ENCODE assay signal across 1 cellular context in the genomic region with DNA sequence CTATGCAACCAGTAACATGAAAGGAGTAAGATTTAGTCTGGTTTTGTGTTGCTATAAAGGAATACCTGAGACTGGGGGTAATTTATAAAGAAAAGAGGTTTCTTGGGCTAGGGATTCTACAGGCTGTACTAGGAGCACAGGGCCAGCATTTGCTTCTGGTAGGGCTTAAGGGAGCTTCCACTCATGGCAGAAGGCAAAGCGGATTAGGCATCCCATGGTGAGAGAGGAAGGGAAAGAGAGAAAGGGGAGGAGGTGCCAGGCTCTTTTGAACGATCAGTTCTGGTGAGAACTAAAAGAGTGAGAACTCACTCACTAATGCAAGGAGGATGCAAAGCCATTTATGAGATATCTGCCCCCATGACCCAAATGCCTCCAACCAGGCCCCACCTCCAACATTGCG.
TF ChIP-seq lines count a peak whose summit lies in the region.

No MANE protein-coding gene starts in this region.

TF ChIP-seq in GM23338, 12 proteins besides CTCF, POLR2A, EP300 and RAD21 (continued from another document):
- TF ChIP-seq, protein P1, sequence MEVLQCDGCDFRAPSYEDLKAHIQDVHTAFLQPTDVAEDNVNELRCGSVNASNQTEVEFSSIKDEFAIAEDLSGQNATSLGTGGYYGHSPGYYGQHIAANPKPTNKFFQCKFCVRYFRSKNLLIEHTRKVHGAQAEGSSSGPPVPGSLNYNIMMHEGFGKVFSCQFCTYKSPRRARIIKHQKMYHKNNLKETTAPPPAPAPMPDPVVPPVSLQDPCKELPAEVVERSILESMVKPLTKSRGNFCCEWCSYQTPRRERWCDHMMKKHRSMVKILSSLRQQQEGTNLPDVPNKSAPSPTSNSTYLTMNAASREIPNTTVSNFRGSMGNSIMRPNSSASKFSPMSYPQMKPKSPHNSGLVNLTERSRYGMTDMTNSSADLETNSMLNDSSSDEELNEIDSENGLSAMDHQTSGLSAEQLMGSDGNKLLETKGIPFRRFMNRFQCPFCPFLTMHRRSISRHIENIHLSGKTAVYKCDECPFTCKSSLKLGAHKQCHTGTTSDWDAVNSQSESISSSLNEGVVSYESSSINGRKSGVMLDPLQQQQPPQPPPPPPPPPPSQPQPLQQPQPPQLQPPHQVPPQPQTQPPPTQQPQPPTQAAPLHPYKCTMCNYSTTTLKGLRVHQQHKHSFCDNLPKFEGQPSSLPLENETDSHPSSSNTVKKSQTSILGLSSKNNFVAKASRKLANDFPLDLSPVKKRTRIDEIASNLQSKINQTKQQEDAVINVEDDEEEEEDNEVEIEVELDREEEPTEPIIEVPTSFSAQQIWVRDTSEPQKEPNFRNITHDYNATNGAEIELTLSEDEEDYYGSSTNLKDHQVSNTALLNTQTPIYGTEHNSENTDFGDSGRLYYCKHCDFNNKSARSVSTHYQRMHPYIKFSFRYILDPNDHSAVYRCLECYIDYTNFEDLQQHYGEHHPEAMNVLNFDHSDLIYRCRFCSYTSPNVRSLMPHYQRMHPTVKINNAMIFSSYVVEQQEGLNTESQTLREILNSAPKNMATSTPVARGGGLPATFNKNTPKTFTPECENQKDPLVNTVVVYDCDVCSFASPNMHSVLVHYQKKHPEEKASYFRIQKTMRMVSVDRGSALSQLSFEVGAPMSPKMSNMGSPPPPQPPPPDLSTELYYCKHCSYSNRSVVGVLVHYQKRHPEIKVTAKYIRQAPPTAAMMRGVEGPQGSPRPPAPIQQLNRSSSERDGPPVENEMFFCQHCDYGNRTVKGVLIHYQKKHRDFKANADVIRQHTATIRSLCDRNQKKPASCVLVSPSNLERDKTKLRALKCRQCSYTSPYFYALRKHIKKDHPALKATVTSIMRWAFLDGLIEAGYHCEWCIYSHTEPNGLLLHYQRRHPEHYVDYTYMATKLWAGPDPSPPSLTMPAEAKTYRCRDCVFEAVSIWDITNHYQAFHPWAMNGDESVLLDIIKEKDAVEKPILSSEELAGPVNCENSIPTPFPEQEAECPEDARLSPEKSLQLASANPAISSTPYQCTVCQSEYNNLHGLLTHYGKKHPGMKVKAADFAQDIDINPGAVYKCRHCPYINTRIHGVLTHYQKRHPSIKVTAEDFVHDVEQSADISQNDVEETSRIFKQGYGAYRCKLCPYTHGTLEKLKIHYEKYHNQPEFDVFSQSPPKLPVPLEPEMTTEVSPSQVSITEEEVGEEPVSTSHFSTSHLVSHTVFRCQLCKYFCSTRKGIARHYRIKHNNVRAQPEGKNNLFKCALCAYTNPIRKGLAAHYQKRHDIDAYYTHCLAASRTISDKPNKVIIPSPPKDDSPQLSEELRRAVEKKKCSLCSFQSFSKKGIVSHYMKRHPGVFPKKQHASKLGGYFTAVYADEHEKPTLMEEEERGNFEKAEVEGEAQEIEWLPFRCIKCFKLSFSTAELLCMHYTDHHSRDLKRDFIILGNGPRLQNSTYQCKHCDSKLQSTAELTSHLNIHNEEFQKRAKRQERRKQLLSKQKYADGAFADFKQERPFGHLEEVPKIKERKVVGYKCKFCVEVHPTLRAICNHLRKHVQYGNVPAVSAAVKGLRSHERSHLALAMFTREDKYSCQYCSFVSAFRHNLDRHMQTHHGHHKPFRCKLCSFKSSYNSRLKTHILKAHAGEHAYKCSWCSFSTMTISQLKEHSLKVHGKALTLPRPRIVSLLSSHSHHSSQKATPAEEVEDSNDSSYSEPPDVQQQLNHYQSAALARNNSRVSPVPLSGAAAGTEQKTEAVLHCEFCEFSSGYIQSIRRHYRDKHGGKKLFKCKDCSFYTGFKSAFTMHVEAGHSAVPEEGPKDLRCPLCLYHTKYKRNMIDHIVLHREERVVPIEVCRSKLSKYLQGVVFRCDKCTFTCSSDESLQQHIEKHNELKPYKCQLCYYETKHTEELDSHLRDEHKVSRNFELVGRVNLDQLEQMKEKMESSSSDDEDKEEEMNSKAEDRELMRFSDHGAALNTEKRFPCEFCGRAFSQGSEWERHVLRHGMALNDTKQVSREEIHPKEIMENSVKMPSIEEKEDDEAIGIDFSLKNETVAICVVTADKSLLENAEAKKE (CRISPR knock-in tag; IDR thresholded peaks at IDR 0.05), result no peak
- TF ChIP-seq CREB1 (CRISPR knock-in tag; IDR thresholded peaks at IDR 0.05; ENCODE audit: low read depth) (no peak), ZNF331 (CRISPR knock-in tag; IDR thresholded peaks at IDR 0.05; ENCODE audit: low read depth) (no peak), ZNF114 (CRISPR knock-in tag; IDR thresholded peaks at IDR 0.05) (no peak), STAT1 (IDR thresholded peaks at IDR 0.05; ENCODE audit: unreplicated experiment) (no peak)
- TF ChIP-seq, protein P2, sequence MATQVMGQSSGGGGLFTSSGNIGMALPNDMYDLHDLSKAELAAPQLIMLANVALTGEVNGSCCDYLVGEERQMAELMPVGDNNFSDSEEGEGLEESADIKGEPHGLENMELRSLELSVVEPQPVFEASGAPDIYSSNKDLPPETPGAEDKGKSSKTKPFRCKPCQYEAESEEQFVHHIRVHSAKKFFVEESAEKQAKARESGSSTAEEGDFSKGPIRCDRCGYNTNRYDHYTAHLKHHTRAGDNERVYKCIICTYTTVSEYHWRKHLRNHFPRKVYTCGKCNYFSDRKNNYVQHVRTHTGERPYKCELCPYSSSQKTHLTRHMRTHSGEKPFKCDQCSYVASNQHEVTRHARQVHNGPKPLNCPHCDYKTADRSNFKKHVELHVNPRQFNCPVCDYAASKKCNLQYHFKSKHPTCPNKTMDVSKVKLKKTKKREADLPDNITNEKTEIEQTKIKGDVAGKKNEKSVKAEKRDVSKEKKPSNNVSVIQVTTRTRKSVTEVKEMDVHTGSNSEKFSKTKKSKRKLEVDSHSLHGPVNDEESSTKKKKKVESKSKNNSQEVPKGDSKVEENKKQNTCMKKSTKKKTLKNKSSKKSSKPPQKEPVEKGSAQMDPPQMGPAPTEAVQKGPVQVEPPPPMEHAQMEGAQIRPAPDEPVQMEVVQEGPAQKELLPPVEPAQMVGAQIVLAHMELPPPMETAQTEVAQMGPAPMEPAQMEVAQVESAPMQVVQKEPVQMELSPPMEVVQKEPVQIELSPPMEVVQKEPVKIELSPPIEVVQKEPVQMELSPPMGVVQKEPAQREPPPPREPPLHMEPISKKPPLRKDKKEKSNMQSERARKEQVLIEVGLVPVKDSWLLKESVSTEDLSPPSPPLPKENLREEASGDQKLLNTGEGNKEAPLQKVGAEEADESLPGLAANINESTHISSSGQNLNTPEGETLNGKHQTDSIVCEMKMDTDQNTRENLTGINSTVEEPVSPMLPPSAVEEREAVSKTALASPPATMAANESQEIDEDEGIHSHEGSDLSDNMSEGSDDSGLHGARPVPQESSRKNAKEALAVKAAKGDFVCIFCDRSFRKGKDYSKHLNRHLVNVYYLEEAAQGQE (IDR thresholded peaks at IDR 0.05; ENCODE audit: unreplicated experiment), result no peak
